Comparison of ENCODE assay signal across 25 cellular contexts in genomic region chrX:117138070-117138469, GRCh38.
A peak's percentile ranks its signal among the peaks of the same experiment; 100 is the strongest.
DNase-seq lines count a peak whose midpoint lies in the region; ATAC-seq, FAIRE-seq and TF ChIP-seq lines count a peak whose summit lies in the region.
"Had no signal": no experiment of that assay in that cellular context is flagged by ENCODE, and none has a peak within 500 bp of the region (broad histone marks: within the 10 kb centered on the region; RNA-seq: fewer than 3 reads in every experiment).

No MANE protein-coding gene starts in this region.

- TF ChIP-seq CTCF in astrocyte (IDR thresholded peaks at IDR 0.05; ENCODE audit: insufficient read depth, low read depth, low read length) (no peak), hepatocyte (IDR thresholded peaks at IDR 0.05; ENCODE audit: poor library complexity) (no peak), left lung (IDR thresholded peaks at IDR 0.05) (no peak), right lobe of liver (IDR thresholded peaks at IDR 0.05) (no peak), foreskin keratinocyte (conservative IDR thresholded peaks at IDR 0.05) (no peak)

- no peak overlapping the region for H3K4me3 Mint-ChIP-seq in astrocyte (ENCODE audit: unreplicated experiment)
- H3K4me3 Mint-ChIP-seq: CD14-positive monocyte; CD4-positive, alpha-beta T cell; CD8-positive, alpha-beta memory T cell; GM23338; H9 had no signal

- H3K36me3 ChIP-seq in astrocyte (ENCODE audit: insufficient read depth, low read length): no peaks in the 10 kb centered on the region
- H3K36me3 ChIP-seq in hepatocyte (replicated peaks; ENCODE audit: insufficient read depth, low read depth): no peaks in the 10 kb centered on the region
- no peaks in the 10 kb centered on the region for H3K36me3 ChIP-seq in left lung
- no peaks in the 10 kb centered on the region for H3K36me3 ChIP-seq in right lobe of liver
- H3K36me3 ChIP-seq: BE2C; BLaER1 treated with 17β-estradiol and CSF1 and Interleukin-3, amounts not matched to agents 10 nM and 100 nM had no signal

- no peaks in the 10 kb centered on the region for H3K9me3 Mint-ChIP-seq in astrocyte (ENCODE audit: unreplicated experiment)
- H3K9me3 Mint-ChIP-seq: GM23338, H9 had no signal

- ATAC-seq in left lung: peak; percentile 44
- peak; percentile 81 to 95 (median 88) for ATAC-seq in right lobe of liver
- ATAC-seq in foreskin keratinocyte: no peak
- ATAC-seq in GM19351 (IDR thresholded peaks at IDR 0.05; ENCODE audit: unreplicated experiment): no peak
- ATAC-seq: A549, GM23338, HCT116 had no signal

- peak; percentile 68 for FAIRE-seq in astrocyte (lab: Jason Lieb, UNC)
- FAIRE-seq: A549, D721Med, G401.6, GM12892, GM19239 had no signal

- H3K4me1 ChIP-seq in astrocyte (ENCODE audit: insufficient read depth, low read length): no peaks in the 10 kb centered on the region
- no peaks in the 10 kb centered on the region for H3K4me1 ChIP-seq in hepatocyte (ENCODE audit: insufficient read depth)
- no peaks in the 10 kb centered on the region for H3K4me1 ChIP-seq in left lung
- H3K4me1 ChIP-seq in right lobe of liver: peaks cover 0 to 4% (median 0%) of the 10 kb centered on the region in 4 donors
- H3K4me1 ChIP-seq in foreskin keratinocyte: no peaks in the 10 kb centered on the region
- H3K4me1 ChIP-seq: A549; BE2C; BLaER1 treated with 17β-estradiol and CSF1 and Interleukin-3, amounts not matched to agents 10 nM and 100 nM had no signal

- H3K4me3 ChIP-seq in astrocyte (ENCODE audit: insufficient read depth, low read depth, low read length): no peak overlapping the region
- no peak overlapping the region for H3K4me3 ChIP-seq in hepatocyte
- no peak overlapping the region for H3K4me3 ChIP-seq in left lung
- no peak overlapping the region for H3K4me3 ChIP-seq in right lobe of liver
- H3K4me3 ChIP-seq: A549; BLaER1 treated with 17β-estradiol and CSF1 and Interleukin-3, amounts not matched to agents 10 nM and 100 nM; GM23338 had no signal

- no peaks in the 10 kb centered on the region for H3K9me2 ChIP-seq in hepatocyte (replicated peaks; ENCODE audit: insufficient read depth)

- H3K4me1 Mint-ChIP-seq in astrocyte (ENCODE audit: low read depth, unreplicated experiment): no peaks in the 10 kb centered on the region
- H3K4me1 Mint-ChIP-seq: CD14-positive monocyte; CD8-positive, alpha-beta memory T cell; GM23338; H9 had no signal

- H3K27me3 Mint-ChIP-seq in astrocyte (ENCODE audit: low read depth, unreplicated experiment): no peaks in the 10 kb centered on the region
- H3K27me3 Mint-ChIP-seq: CD4-positive, alpha-beta T cell; CD8-positive, alpha-beta memory T cell had no signal

- intact Hi-C loops in left lung (cut with DNase I): no loop called here
- intact Hi-C loops in right lobe of liver (cut with DNase I): no loop called here

- no peaks in the 10 kb centered on the region for H3K9me3 ChIP-seq in astrocyte (ENCODE audit: insufficient read depth, low read depth, low read length)
- H3K9me3 ChIP-seq in hepatocyte (ENCODE audit: low read depth): no peaks in the 10 kb centered on the region
- H3K9me3 ChIP-seq in left lung: no peaks in the 10 kb centered on the region
- no peaks in the 10 kb centered on the region for H3K9me3 ChIP-seq in right lobe of liver
- H3K9me3 ChIP-seq: A549; BE2C; BLaER1 treated with 17β-estradiol and CSF1 and Interleukin-3, amounts not matched to agents 10 nM and 100 nM had no signal

- H4K20me1 ChIP-seq in astrocyte (ENCODE audit: insufficient read depth, low read length) (no peaks in the 10 kb centered on the region), hepatocyte (ENCODE audit: insufficient read depth, poor library complexity, severe bottlenecking) (no peaks in the 10 kb centered on the region)
- H4K20me1 ChIP-seq: BLaER1 treated with 17β-estradiol and CSF1 and Interleukin-3, amounts not matched to agents 10 nM and 100 nM had no signal

- no peak overlapping the region for H3K9ac ChIP-seq in astrocyte (ENCODE audit: low read length)
- H3K9ac ChIP-seq: BLaER1 treated with 17β-estradiol and CSF1 and Interleukin-3, amounts not matched to agents 10 nM and 100 nM had no signal

- H3K79me2 ChIP-seq in astrocyte (ENCODE audit: insufficient read depth, low read length) (no peaks in the 10 kb centered on the region), hepatocyte (no peaks in the 10 kb centered on the region)

- no peaks in the 10 kb centered on the region for H3K36me3 Mint-ChIP-seq in astrocyte (ENCODE audit: low read depth, unreplicated experiment)
- H3K36me3 Mint-ChIP-seq: CD14-positive monocyte; CD8-positive, alpha-beta memory T cell had no signal

- H3K4me2 ChIP-seq in astrocyte (ENCODE audit: low read length) (no peak overlapping the region), hepatocyte (no peak overlapping the region)
- H3K4me2 ChIP-seq: A549; BLaER1 treated with 17β-estradiol and CSF1 and Interleukin-3, amounts not matched to agents 10 nM and 100 nM; GM23338 had no signal

- 79% methylated on average over 2 of the region's 2 CpGs for WGBS in hepatocyte (ENCODE audit: low lambda C conversion rate, missing lambda C conversion rate)
- 24% methylated on average over 2 of the region's 2 CpGs for WGBS in right lobe of liver (ENCODE audit: insufficient coverage, low coverage, low lambda C conversion rate, missing lambda C conversion rate)

- H2AFZ ChIP-seq in astrocyte (ENCODE audit: low read depth, low read length) (no peak overlapping the region), hepatocyte (no peak overlapping the region)
- H2AFZ ChIP-seq: GM23338 had no signal

- no peak overlapping the region for H3K27ac Mint-ChIP-seq in astrocyte (ENCODE audit: unreplicated experiment)
- H3K27ac Mint-ChIP-seq: CD14-positive monocyte; CD4-positive, alpha-beta T cell; CD8-positive, alpha-beta memory T cell; GM23338; H9 had no signal

- no peak for TF ChIP-seq POLR2A in right lobe of liver (IDR thresholded peaks at IDR 0.05)

- H3K27me3 ChIP-seq in astrocyte (ENCODE audit: insufficient read depth, low read length) (no peaks in the 10 kb centered on the region), hepatocyte (no peaks in the 10 kb centered on the region), left lung (no peaks in the 10 kb centered on the region), right lobe of liver (no peaks in the 10 kb centered on the region), foreskin keratinocyte (no peaks in the 10 kb centered on the region)
- H3K27me3 ChIP-seq: BE2C; BLaER1 treated with 17β-estradiol and CSF1 and Interleukin-3, amounts not matched to agents 10 nM and 100 nM had no signal

- H3K27ac ChIP-seq in astrocyte (ENCODE audit: low read depth, low read length) (no peak overlapping the region), hepatocyte (no peak overlapping the region), left lung (no peak overlapping the region), right lobe of liver (peak overlapping the region in 1 of 3 donors; percentile 20), foreskin keratinocyte (no peak overlapping the region)
- H3K27ac ChIP-seq: A549; BLaER1 treated with 17β-estradiol and CSF1 and Interleukin-3, amounts not matched to agents 10 nM and 100 nM had no signal

- DNase-seq in astrocyte (ENCODE audit: low read depth) (no peak), hepatocyte (ENCODE audit: low spot score) (peak; percentile 14), left lung (no peak), right lobe of liver (no peak), GM19238 (ENCODE audit: insufficient read length, low spot score) (no peak), foreskin keratinocyte (no peak)
- DNase-seq: 8988T; ACHN; AML-193; BE2C; CD4-positive, alpha-beta T cell; CD8-positive, alpha-beta memory T cell; DMS 273 treated with DMSO at 0.1 percent for 48 hours; DND-41; H9 had no signal

Comparison
In these comparisons a context has a peak if more than half of its experiments do, and no peak if none do; other contexts are left out.
1. ATAC-seq: peak in left lung (single experiment) and right lobe of liver (4 of 4); none in foreskin keratinocyte (single experiment) and GM19351 (single experiment).